In the genomic region with DNA sequence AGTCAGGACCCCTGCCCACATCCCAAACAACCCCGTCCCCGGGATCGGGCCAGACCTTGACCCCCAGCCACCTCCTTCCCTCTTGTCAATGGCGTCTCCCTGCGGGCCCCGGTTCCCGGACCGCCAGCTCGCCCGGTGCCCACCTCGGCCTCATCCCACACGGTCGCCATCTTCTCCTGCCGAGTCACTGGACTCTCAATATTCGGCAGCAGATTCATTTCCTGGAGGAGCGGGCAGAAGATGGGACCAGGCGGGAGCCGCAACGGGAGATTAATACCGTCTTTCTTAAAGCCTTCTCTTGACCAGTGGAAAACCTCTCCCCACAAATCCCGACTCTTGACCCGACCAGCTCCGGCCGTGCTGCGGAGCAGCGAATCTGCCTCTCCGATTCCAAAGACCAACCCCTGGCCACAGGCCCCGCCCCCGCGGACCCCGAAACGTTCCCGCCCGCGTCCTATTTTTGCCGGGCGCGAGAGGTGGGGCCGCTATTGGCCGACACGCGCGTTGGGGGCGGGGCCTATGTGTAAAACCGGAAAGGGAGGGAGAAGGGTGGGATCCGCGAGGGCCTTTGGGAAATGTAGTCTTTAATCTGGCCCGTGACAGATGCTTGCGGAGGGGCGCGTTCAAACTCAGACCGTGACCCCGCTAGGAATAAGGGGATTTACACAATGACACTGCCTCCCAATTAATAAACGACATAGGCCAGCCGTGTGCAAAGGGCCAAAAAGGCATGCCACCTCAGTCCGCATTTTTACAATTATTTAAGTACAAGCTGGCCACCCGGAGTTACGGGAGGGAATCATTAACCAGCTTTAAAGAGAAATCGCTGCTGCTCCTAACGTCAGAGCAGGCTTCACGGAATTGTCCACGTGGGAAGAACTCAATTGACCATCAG, we compare ENCODE assay signal across 8 cellular contexts. TPM values are rescaled to one million over a fixed set of nuclear protein-coding genes. Genes with fewer than 3 reads are reported as not detected.
DNase-seq lines count a peak whose midpoint lies in the region; ATAC-seq and TF ChIP-seq lines count a peak whose summit lies in the region.

Gene PSMC3, minus strand, starts transcription at position 378 of the 895 bp plus-strand sequence. Its CDS starts 160 bp downstream, at position 218.

- H3K9me3 ChIP-seq in SK-N-SH: no peaks in the 10 kb centered on the region
- no peaks in the 10 kb centered on the region for H3K9me3 ChIP-seq in gastroesophageal sphincter
- H3K9me3 ChIP-seq in suprapubic skin: no peaks in the 10 kb centered on the region

- ATAC-seq in HG02571 (IDR thresholded peaks at IDR 0.05; ENCODE audit: unreplicated experiment) (peak; percentile 87), gastroesophageal sphincter (peak; percentile 97)

- H2AFZ ChIP-seq in SK-N-SH (ENCODE audit: low read depth): peak within 1 kb of the TSS; percentile 97

- peaks cover 7% of the 10 kb centered on the region for H3F3A ChIP-seq in SK-N-SH (replicated peaks; ENCODE audit: insufficient read depth)

- POLR2A ChIA-PET in SK-N-SH (lab: Yijun Ruan, JAX): interaction anchor here (0.7 to 2.3 kb wide), 5 partner anchors 9 to 1127 kb away, joined by 3 to 8 read pairs (median 3); no protein-coding TSS in a partner anchor

- H3K36me3 ChIP-seq in SK-N-SH (replicated peaks in 1 of 2; ENCODE audit: control insufficient read depth in 1 of 2, insufficient read depth in 2 of 2, low read length in 1 of 2) (peaks cover 18 to 22% of the 10 kb centered on the region in 2 experiments), gastroesophageal sphincter (peaks cover 0 to 38% of the 10 kb centered on the region in 2 donors), suprapubic skin (peaks cover 34% of the 10 kb centered on the region)

- H3K4me3 ChIP-seq in SK-N-SH (ENCODE audit: low read depth in 2 of 2, low read length in 1 of 2) (peak within 1 kb of the TSS; percentile 64 to 85), gastroesophageal sphincter (peak within 1 kb of the TSS; percentile 72 to 92), suprapubic skin (peak within 1 kb of the TSS; percentile 86)

- H3K4me1 ChIP-seq in SK-N-SH (ENCODE audit: control insufficient read depth in 1 of 2, insufficient read depth in 2 of 2, low read depth in 1 of 2, low read length in 1 of 2) (peaks cover 9 to 10% of the 10 kb centered on the region in 2 experiments; a peak in 3 of 4 replicates), gastroesophageal sphincter (peaks cover 4 to 27% (median 14%) of the 10 kb centered on the region in 3 donors), suprapubic skin (peaks cover 19% of the 10 kb centered on the region)

- TF ChIP-seq RAD21 in SK-N-SH (IDR thresholded peaks at IDR 0.05; ENCODE audit: low read length): no peak

- CTCF ChIA-PET in SK-N-SH (lab: Yijun Ruan, JAX): interaction anchor here (0.8 to 6.7 kb wide), 6 partner anchors 10 to 71 kb away, joined by 4 to 47 read pairs (median 6); partner anchors contain the start of genes RAPSN and SLC39A13

- H3K9me2 ChIP-seq in SK-N-SH: no peaks in the 10 kb centered on the region

- peak within 1 kb of the TSS; percentile 96 for H3K9ac ChIP-seq in SK-N-SH

- H3K27ac ChIP-seq in SK-N-SH (ENCODE audit: low read depth in 2 of 2, low read length in 1 of 2) (peak within 1 kb of the TSS; percentile 82 to 91), gastroesophageal sphincter (peak within 1 kb of the TSS; percentile 77 to 96 (median 93)), suprapubic skin (peak within 1 kb of the TSS; percentile 90)

- H3K27me3 ChIP-seq in SK-N-SH (ENCODE audit: insufficient read depth) (no peaks in the 10 kb centered on the region), gastroesophageal sphincter (no peaks in the 10 kb centered on the region), suprapubic skin (no peaks in the 10 kb centered on the region)

- TF ChIP-seq EP300 in SK-N-SH (IDR thresholded peaks at IDR 0.05; ENCODE audit: borderline replicate concordance in 1 of 2, low read depth in 1 of 2, low read length in 1 of 2): peak; percentile 58 to 95; a peak in 3 of 4 replicates
- TF ChIP-seq EP300 in gastroesophageal sphincter (IDR thresholded peaks at IDR 0.05): no peak
- no peak for TF ChIP-seq EP300 in suprapubic skin (IDR thresholded peaks at IDR 0.05)

- H3K4me2 ChIP-seq in SK-N-SH: peak within 1 kb of the TSS; percentile 98

- no peaks in the 10 kb centered on the region for H4K20me1 ChIP-seq in SK-N-SH (ENCODE audit: insufficient read depth)

- TF ChIP-seq CTCF in SK-N-SH (IDR thresholded peaks at IDR 0.05) (no peak), gastroesophageal sphincter (IDR thresholded peaks at IDR 0.05) (peak in 1 of 4 experiments; percentile 13), suprapubic skin (IDR thresholded peaks at IDR 0.05) (no peak)

- 1% methylated on average over 49 of the region's 62 CpGs for WGBS in SK-N-SH (ENCODE audit: low lambda C conversion rate)
- 0% methylated on average over 8 to 25 of the region's 62 CpGs for WGBS in gastroesophageal sphincter (ENCODE audit: low coverage in 1 of 2), 2 donors
- under 1% methylated on average over 60 of the region's 62 CpGs for WGBS in suprapubic skin

- TF ChIP-seq POLR2A in gastroesophageal sphincter (IDR thresholded peaks at IDR 0.05) (peak; percentile 39 to 59), suprapubic skin (IDR thresholded peaks at IDR 0.05) (peak in 1 of 2 donors; percentile 51)

- H3K79me2 ChIP-seq in SK-N-SH (ENCODE audit: insufficient read depth): peaks cover 38% of the 10 kb centered on the region

- peak; percentile 92 for DNase-seq in GM04504 (ENCODE audit: low read depth)
- peak; percentile 95 for DNase-seq in NCI-H1048 (lab: John Stamatoyannopoulos, UW)
- peak; percentile 97 for DNase-seq in SK-N-SH
- DNase-seq in activated naive CD4-positive, alpha-beta T cell treated with anti-CD3 and anti-CD28 coated beads, Interleukin-2, amount 50 U/mL, for 16 hours: peak; percentile 99
- DNase-seq in nucleus accumbens (lab: John Stamatoyannopoulos, UW): peak; percentile 56 to 99 (median 96)
- DNase-seq in suprapubic skin (ENCODE audit: low spot score in 2 of 2): peak; percentile 99

TF ChIP-seq in SK-N-SH, 30 proteins besides CTCF, POLR2A, EP300 and RAD21 (continues in another document):
- TF ChIP-seq TCF12 (IDR thresholded peaks at IDR 0.05) (no peak), TAF1 (IDR thresholded peaks at IDR 0.05; ENCODE audit: borderline replicate concordance, low read depth, low read length) (peak; percentile 97), CHD2 (IDR thresholded peaks at IDR 0.05; ENCODE audit: low read length, partially characterized antibody) (peak; percentile 61), FOXJ3 (CRISPR knock-in tag; IDR thresholded peaks at IDR 0.05) (no peak), RCOR1 (IDR thresholded peaks at IDR 0.05; ENCODE audit: low read length) (no peak), GATA2 (CRISPR knock-in tag; IDR thresholded peaks at IDR 0.05) (no peak), POLR2AphosphoS5 (IDR thresholded peaks at IDR 0.05; ENCODE audit: low read depth, low read length) (peak; percentile 85), NRF1 (IDR thresholded peaks at IDR 0.05; ENCODE audit: low read depth, low read length) (no peak), SMC3 (IDR thresholded peaks at IDR 0.05; ENCODE audit: low read depth, low read length) (no peak), TEAD4 (IDR thresholded peaks at IDR 0.05; ENCODE audit: borderline replicate concordance, insufficient read depth) (no peak), EZH2phosphoT487 (IDR thresholded peaks at IDR 0.05; ENCODE audit: borderline replicate concordance, low read depth) (no peak), JUND (IDR thresholded peaks at IDR 0.05) (no peak)
- TF ChIP-seq, protein P1, sequence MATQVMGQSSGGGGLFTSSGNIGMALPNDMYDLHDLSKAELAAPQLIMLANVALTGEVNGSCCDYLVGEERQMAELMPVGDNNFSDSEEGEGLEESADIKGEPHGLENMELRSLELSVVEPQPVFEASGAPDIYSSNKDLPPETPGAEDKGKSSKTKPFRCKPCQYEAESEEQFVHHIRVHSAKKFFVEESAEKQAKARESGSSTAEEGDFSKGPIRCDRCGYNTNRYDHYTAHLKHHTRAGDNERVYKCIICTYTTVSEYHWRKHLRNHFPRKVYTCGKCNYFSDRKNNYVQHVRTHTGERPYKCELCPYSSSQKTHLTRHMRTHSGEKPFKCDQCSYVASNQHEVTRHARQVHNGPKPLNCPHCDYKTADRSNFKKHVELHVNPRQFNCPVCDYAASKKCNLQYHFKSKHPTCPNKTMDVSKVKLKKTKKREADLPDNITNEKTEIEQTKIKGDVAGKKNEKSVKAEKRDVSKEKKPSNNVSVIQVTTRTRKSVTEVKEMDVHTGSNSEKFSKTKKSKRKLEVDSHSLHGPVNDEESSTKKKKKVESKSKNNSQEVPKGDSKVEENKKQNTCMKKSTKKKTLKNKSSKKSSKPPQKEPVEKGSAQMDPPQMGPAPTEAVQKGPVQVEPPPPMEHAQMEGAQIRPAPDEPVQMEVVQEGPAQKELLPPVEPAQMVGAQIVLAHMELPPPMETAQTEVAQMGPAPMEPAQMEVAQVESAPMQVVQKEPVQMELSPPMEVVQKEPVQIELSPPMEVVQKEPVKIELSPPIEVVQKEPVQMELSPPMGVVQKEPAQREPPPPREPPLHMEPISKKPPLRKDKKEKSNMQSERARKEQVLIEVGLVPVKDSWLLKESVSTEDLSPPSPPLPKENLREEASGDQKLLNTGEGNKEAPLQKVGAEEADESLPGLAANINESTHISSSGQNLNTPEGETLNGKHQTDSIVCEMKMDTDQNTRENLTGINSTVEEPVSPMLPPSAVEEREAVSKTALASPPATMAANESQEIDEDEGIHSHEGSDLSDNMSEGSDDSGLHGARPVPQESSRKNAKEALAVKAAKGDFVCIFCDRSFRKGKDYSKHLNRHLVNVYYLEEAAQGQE (IDR thresholded peaks at IDR 0.05; ENCODE audit: low read depth, low read length): 0 out of 2 replicates have a peak, but pooled peaks have one; percentile 55
- TF ChIP-seq, protein P2, sequence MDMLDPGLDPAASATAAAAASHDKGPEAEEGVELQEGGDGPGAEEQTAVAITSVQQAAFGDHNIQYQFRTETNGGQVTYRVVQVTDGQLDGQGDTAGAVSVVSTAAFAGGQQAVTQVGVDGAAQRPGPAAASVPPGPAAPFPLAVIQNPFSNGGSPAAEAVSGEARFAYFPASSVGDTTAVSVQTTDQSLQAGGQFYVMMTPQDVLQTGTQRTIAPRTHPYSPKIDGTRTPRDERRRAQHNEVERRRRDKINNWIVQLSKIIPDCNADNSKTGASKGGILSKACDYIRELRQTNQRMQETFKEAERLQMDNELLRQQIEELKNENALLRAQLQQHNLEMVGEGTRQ (IDR thresholded peaks at IDR 0.05; ENCODE audit: borderline replicate concordance, low read depth, low read length): no peak
- TF ChIP-seq, protein P3, sequence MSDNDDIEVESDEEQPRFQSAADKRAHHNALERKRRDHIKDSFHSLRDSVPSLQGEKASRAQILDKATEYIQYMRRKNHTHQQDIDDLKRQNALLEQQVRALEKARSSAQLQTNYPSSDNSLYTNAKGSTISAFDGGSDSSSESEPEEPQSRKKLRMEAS (IDR thresholded peaks at IDR 0.05; ENCODE audit: low read depth): peak; percentile 95

RNA-seq across cellular contexts. Expression of gene PSMC3, which starts in this region (rescaled TPM):
- polyA plus RNA-seq in SK-N-SH (2012; rRNA removed): 184 and 191 TPM in 2 replicates
- 204 and 247 TPM in 2 replicates for polyA plus RNA-seq in SK-N-SH (2012; cell fraction: cytosol; rRNA removed)
- polyA plus RNA-seq in SK-N-SH (2012; cell fraction: nucleus; rRNA removed): 98.8 and 147 TPM in 2 replicates
- total RNA-seq in gastroesophageal sphincter: 100 to 1,000 TPM; 169 to 194 (median 179) TPM
- 100 to 1,000 TPM in 3 of 4 donors, 10 to 100 TPM in 1; 52.5 to 124 (median 103) TPM for total RNA-seq in suprapubic skin

Comparison
In these comparisons a context has a peak if more than half of its experiments do, and no peak if none do; other contexts are left out.
1. Peak in every context shown above with its lines: DNase-seq, ATAC-seq, H3K4me3 ChIP-seq and H3K27ac ChIP-seq.